ENCODE assay signal across 1 cellular context in genomic region chr4:80070880-80071620, GRCh38.
TF ChIP-seq lines count a peak whose summit lies in the region.

No MANE protein-coding gene starts in this region.

TF ChIP-seq in SK-N-SH treated with all-trans-retinoic acid at 6 μM for 48 hours, 23 proteins besides CTCF, POLR2A, EP300 and RAD21 (continued from another document):
- TF ChIP-seq, protein P1, sequence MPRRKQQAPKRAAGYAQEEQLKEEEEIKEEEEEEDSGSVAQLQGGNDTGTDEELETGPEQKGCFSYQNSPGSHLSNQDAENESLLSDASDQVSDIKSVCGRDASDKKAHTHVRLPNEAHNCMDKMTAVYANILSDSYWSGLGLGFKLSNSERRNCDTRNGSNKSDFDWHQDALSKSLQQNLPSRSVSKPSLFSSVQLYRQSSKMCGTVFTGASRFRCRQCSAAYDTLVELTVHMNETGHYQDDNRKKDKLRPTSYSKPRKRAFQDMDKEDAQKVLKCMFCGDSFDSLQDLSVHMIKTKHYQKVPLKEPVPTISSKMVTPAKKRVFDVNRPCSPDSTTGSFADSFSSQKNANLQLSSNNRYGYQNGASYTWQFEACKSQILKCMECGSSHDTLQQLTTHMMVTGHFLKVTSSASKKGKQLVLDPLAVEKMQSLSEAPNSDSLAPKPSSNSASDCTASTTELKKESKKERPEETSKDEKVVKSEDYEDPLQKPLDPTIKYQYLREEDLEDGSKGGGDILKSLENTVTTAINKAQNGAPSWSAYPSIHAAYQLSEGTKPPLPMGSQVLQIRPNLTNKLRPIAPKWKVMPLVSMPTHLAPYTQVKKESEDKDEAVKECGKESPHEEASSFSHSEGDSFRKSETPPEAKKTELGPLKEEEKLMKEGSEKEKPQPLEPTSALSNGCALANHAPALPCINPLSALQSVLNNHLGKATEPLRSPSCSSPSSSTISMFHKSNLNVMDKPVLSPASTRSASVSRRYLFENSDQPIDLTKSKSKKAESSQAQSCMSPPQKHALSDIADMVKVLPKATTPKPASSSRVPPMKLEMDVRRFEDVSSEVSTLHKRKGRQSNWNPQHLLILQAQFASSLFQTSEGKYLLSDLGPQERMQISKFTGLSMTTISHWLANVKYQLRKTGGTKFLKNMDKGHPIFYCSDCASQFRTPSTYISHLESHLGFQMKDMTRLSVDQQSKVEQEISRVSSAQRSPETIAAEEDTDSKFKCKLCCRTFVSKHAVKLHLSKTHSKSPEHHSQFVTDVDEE (CRISPR knock-in tag; IDR thresholded peaks at IDR 0.05): no peak
- TF ChIP-seq SNAI2 (CRISPR knock-in tag; IDR thresholded peaks at IDR 0.05) (no peak), TOX (CRISPR knock-in tag; IDR thresholded peaks at IDR 0.05; ENCODE audit: borderline replicate concordance) (no peak)
